In the genomic region with DNA sequence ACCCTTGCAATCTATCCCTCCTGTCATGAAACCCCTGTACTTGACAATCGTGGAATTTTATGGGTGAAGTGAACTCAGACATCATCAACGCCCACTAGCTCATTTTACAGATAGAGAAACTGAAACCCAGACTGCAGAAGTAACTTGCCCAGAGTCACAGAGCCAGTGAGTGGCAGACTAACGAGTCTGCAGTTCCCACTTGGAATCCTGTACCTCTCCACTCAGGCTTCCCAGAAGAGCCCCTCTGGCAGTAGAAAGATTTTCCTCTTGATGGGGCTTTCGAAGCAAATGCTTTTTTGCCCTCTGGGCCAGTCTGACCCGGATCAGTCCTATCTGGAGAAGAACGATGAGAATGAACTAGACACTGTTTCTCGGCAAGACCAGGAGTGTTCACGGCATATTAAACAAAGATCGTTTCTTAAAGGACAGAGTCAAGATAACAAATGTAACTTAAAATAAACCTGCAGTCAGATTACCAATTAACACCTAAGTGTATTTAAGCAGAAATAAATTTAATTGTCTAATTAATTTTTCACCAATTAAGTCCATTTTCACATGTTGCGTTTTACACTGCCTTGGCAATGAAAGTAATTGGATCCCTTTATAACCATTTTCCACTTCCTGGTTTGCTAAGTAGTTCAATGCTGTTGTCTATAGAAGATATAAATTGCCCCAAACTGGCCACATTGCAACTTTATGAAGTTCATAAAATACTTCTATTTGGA, we compare ENCODE assay signal across 10 cellular contexts.
DNase-seq lines count a peak whose midpoint lies in the region; ATAC-seq and TF ChIP-seq lines count a peak whose summit lies in the region.
"Had no signal": no experiment of that assay in that cellular context is flagged by ENCODE, and none has a peak within 500 bp of the region (broad histone marks: within the 10 kb centered on the region; RNA-seq: fewer than 3 reads in every experiment).

No MANE protein-coding gene starts in this region.

- H3K79me2 ChIP-seq in OCI-LY3 (ENCODE audit: low read length) (no peaks in the 10 kb centered on the region), SK-N-SH (ENCODE audit: insufficient read depth) (no peaks in the 10 kb centered on the region)

- H4K20me1 ChIP-seq in OCI-LY3 (ENCODE audit: insufficient read depth, low read length) (no peaks in the 10 kb centered on the region), SK-N-SH (ENCODE audit: insufficient read depth) (no peaks in the 10 kb centered on the region)

- H3K9ac ChIP-seq in OCI-LY3 (ENCODE audit: low read length) (peak overlapping the region; percentile 58), SK-N-SH (no peak overlapping the region)

- CTCF ChIA-PET in SK-N-SH (lab: Yijun Ruan, JAX), result no interaction called here

- H3K27ac ChIP-seq in OCI-LY3 (ENCODE audit: low read length) (no peak overlapping the region), thoracic aorta (no peak overlapping the region), SK-N-SH (ENCODE audit: low read depth in 2 of 2, low read length in 1 of 2) (no peak overlapping the region)

- peak overlapping the region; percentile 88 for H2AFZ ChIP-seq in OCI-LY3 (ENCODE audit: low read depth, low read length)
- H2AFZ ChIP-seq in SK-N-SH (ENCODE audit: low read depth), result no peak overlapping the region

- no peak for TF ChIP-seq EP300 in SK-N-SH (IDR thresholded peaks at IDR 0.05; ENCODE audit: borderline replicate concordance in 1 of 2, low read depth in 1 of 2, low read length in 1 of 2)

- DNase-seq in NOMO-1 (lab: John Stamatoyannopoulos, UW; ENCODE audit: unreplicated experiment in 2 of 2), result peak; percentile 15 to 70
- DNase-seq in NOMO-1 treated with dmso at 0.1 percent for 144 hours (lab: John Stamatoyannopoulos, UW; ENCODE audit: unreplicated experiment), result no peak
- peak in 1 of 2 donors; percentile 22 for DNase-seq in foreskin fibroblast
- no peak for DNase-seq in thoracic aorta (ENCODE audit: low spot score)
- DNase-seq in T-helper 1 cell, result no peak
- DNase-seq in SK-N-SH, result no peak
- DNase-seq: activated CD4-positive, alpha-beta T cell treated with anti-CD3 and anti-CD28 coated beads for 48 hours had no signal

- H3K36me3 ChIP-seq in OCI-LY3 (replicated peaks; ENCODE audit: low read depth, low read length) (no peaks in the 10 kb centered on the region), thoracic aorta (no peaks in the 10 kb centered on the region), SK-N-SH (replicated peaks in 1 of 2; ENCODE audit: control insufficient read depth in 1 of 2, insufficient read depth in 2 of 2, low read length in 1 of 2) (no peaks in the 10 kb centered on the region)

- H3K9me2 ChIP-seq in SK-N-SH, result no peaks in the 10 kb centered on the region

- H3K9me3 ChIP-seq in OCI-LY3 (ENCODE audit: insufficient read depth, low read length) (no peaks in the 10 kb centered on the region), thoracic aorta (no peaks in the 10 kb centered on the region), SK-N-SH (no peaks in the 10 kb centered on the region)

- POLR2A ChIA-PET in SK-N-SH (lab: Yijun Ruan, JAX), result interaction anchor here (0.7 kb wide), 1 partner anchor 27 kb away, joined by 5 read pairs; no protein-coding TSS in a partner anchor

- peak overlapping the region; percentile 84 for H3K4me2 ChIP-seq in OCI-LY3 (ENCODE audit: low read length)
- H3K4me2 ChIP-seq in SK-N-SH, result no peak overlapping the region

- TF ChIP-seq CTCF in OCI-LY3 (IDR thresholded peaks at IDR 0.05; ENCODE audit: low read depth, low read length), result no peak
- TF ChIP-seq CTCF in foreskin fibroblast (IDR thresholded peaks at IDR 0.05; ENCODE audit: low read depth, low read length), result no peak
- no peak for TF ChIP-seq CTCF in thoracic aorta (IDR thresholded peaks at IDR 0.05)
- TF ChIP-seq CTCF in SK-N-SH (IDR thresholded peaks at IDR 0.05), result no peak

- no peak for ATAC-seq in thoracic aorta (ENCODE audit: insufficient number of reproducible peaks, low FRiP score, low read depth)
- no peak for ATAC-seq in HG03159 (IDR thresholded peaks at IDR 0.05; ENCODE audit: unreplicated experiment)
- ATAC-seq: stimulated activated memory B cell treated with anti-CD40 and anti-IgM and Interleukin-4, amounts not matched to agents 10 μg/mL and 1 μg/mL and 100 μg/mL, for 72 hours had no signal

- peak overlapping the region; percentile 78 for H3K4me3 ChIP-seq in OCI-LY3 (ENCODE audit: low read length)
- H3K4me3 ChIP-seq in foreskin fibroblast (ENCODE audit: low read depth in 1 of 2, low read length in 2 of 2), result peak overlapping the region; percentile 15 to 41
- peak overlapping the region; percentile 47 for H3K4me3 ChIP-seq in thoracic aorta
- H3K4me3 ChIP-seq in SK-N-SH (ENCODE audit: low read depth in 2 of 2, low read length in 1 of 2), result no peak overlapping the region

- H3K4me1 ChIP-seq in OCI-LY3 (ENCODE audit: low read length) (peaks cover 8% of the 10 kb centered on the region; the same call in 1 of the 2 replicates), thoracic aorta (ENCODE audit: control insufficient read depth in 1 of 2, low read depth in 2 of 2) (no peaks in the 10 kb centered on the region), SK-N-SH (ENCODE audit: control insufficient read depth in 1 of 2, insufficient read depth in 2 of 2, low read depth in 1 of 2, low read length in 1 of 2) (peaks cover 0 to 2% of the 10 kb centered on the region in 2 experiments; a peak in 1 of 4 replicates)

- 49% methylated on average over 10 of the region's 10 CpGs for WGBS in SK-N-SH (ENCODE audit: low lambda C conversion rate)

- no peaks in the 10 kb centered on the region for H3F3A ChIP-seq in SK-N-SH (replicated peaks; ENCODE audit: insufficient read depth)

- no peak for TF ChIP-seq RAD21 in SK-N-SH (IDR thresholded peaks at IDR 0.05; ENCODE audit: low read length)

- H3K27me3 ChIP-seq in OCI-LY3 (ENCODE audit: low read depth, low read length) (no peaks in the 10 kb centered on the region), thoracic aorta (replicated peaks; ENCODE audit: insufficient read depth) (no peaks in the 10 kb centered on the region), SK-N-SH (ENCODE audit: insufficient read depth) (no peaks in the 10 kb centered on the region)

TF ChIP-seq in SK-N-SH, 30 proteins besides CTCF, POLR2A, EP300 and RAD21:
- TF ChIP-seq FOXJ3 (CRISPR knock-in tag; IDR thresholded peaks at IDR 0.05), result no peak
- no peak for TF ChIP-seq TCF12 (IDR thresholded peaks at IDR 0.05)
- TF ChIP-seq FOSL2 (IDR thresholded peaks at IDR 0.05; ENCODE audit: borderline replicate concordance, low read depth), result no peak
- no peak for TF ChIP-seq TEAD4 (IDR thresholded peaks at IDR 0.05; ENCODE audit: borderline replicate concordance, insufficient read depth)
- TF ChIP-seq POLR2AphosphoS5 (IDR thresholded peaks at IDR 0.05; ENCODE audit: low read depth, low read length), result no peak
- TF ChIP-seq, protein P1, sequence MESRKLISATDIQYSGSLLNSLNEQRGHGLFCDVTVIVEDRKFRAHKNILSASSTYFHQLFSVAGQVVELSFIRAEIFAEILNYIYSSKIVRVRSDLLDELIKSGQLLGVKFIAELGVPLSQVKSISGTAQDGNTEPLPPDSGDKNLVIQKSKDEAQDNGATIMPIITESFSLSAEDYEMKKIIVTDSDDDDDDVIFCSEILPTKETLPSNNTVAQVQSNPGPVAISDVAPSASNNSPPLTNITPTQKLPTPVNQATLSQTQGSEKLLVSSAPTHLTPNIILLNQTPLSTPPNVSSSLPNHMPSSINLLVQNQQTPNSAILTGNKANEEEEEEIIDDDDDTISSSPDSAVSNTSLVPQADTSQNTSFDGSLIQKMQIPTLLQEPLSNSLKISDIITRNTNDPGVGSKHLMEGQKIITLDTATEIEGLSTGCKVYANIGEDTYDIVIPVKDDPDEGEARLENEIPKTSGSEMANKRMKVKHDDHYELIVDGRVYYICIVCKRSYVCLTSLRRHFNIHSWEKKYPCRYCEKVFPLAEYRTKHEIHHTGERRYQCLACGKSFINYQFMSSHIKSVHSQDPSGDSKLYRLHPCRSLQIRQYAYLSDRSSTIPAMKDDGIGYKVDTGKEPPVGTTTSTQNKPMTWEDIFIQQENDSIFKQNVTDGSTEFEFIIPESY (IDR thresholded peaks at IDR 0.05; ENCODE audit: borderline replicate concordance, low read depth), result no peak
- TF ChIP-seq RCOR1 (IDR thresholded peaks at IDR 0.05; ENCODE audit: low read length), result no peak
- no peak for TF ChIP-seq JUND (IDR thresholded peaks at IDR 0.05)
- TF ChIP-seq, protein P2, sequence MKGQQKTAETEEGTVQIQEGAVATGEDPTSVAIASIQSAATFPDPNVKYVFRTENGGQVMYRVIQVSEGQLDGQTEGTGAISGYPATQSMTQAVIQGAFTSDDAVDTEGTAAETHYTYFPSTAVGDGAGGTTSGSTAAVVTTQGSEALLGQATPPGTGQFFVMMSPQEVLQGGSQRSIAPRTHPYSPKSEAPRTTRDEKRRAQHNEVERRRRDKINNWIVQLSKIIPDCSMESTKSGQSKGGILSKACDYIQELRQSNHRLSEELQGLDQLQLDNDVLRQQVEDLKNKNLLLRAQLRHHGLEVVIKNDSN (IDR thresholded peaks at IDR 0.05; ENCODE audit: borderline replicate concordance, low read depth), result no peak
- TF ChIP-seq SMC3 (IDR thresholded peaks at IDR 0.05; ENCODE audit: low read depth, low read length), result no peak
- TF ChIP-seq, protein P3, sequence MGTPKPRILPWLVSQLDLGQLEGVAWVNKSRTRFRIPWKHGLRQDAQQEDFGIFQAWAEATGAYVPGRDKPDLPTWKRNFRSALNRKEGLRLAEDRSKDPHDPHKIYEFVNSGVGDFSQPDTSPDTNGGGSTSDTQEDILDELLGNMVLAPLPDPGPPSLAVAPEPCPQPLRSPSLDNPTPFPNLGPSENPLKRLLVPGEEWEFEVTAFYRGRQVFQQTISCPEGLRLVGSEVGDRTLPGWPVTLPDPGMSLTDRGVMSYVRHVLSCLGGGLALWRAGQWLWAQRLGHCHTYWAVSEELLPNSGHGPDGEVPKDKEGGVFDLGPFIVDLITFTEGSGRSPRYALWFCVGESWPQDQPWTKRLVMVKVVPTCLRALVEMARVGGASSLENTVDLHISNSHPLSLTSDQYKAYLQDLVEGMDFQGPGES (IDR thresholded peaks at IDR 0.05; ENCODE audit: low read depth, low read length), result no peak
- no peak for TF ChIP-seq FOXM1 (IDR thresholded peaks at IDR 0.05; ENCODE audit: low read depth)
- no peak for TF ChIP-seq NRF1 (IDR thresholded peaks at IDR 0.05; ENCODE audit: low read depth, low read length)
- no peak for TF ChIP-seq RFX5 (IDR thresholded peaks at IDR 0.05; ENCODE audit: low read length)
- TF ChIP-seq SIN3A (IDR thresholded peaks at IDR 0.05; ENCODE audit: borderline replicate concordance, low read depth, low read length), result no peak
- TF ChIP-seq GATA2 (CRISPR knock-in tag; IDR thresholded peaks at IDR 0.05), result no peak
- TF ChIP-seq MXI1 (IDR thresholded peaks at IDR 0.05; ENCODE audit: low read depth, low read length), result no peak
TF ChIP-seq in SK-N-SH: peak in this region for 0.

Comparison
In these comparisons a context has a peak if more than half of its experiments do, and no peak if none do; other contexts are left out.
1. DNase-seq: peak in NOMO-1 (2 of 2); none in NOMO-1 treated with dmso at 0.1 percent for 144 hours (single experiment), thoracic aorta (single experiment), T-helper 1 cell (0 of 5) and SK-N-SH (single experiment).
2. H3K4me3 ChIP-seq: peak in OCI-LY3 (single experiment), foreskin fibroblast (2 of 2) and thoracic aorta (single experiment); none in SK-N-SH (0 of 2).